ENCODE assay signal across 1 cellular context in the genomic region with DNA sequence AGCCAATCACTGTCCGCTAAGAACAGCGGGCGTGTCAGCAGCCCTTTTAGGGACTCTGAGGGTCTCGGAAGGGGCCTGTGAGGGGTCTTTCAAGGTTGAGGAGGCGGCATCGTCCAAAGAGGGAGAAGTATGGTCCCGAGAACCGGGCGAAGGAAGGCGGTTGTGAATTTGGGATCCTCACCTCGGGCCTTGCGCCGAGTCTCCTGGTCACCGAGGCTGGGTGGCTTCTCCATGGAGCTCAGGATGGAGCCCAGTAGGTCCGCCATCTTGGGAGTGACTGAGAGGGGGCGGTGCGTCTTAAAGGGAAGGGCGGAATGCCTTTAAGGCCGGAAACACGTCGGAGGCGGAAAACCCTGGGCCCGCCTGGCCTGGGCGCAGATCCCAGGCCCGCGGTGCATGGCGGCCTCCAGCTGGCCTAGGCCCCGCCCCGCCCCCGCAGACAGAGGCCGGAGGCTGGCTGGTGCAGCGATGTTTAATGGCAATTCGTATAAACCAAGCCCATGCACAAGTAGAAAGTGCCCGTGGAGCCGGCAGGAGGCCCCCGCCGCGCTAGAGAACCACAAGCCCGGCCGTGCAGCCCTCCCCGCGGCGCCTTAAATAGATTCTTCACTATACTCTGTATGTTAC.
TF ChIP-seq lines count a peak whose summit lies in the region.

SPAG7 (minus strand) TSS at position 279 of the 627 bp plus-strand sequence; CDS start at position 266, 13 bp downstream.

TF ChIP-seq in K562, 482 proteins besides CTCF, POLR2A, EP300 and RAD21 (continued from another document):
- no peak for TF ChIP-seq FOXA3 (CRISPR knock-in tag; conservative IDR thresholded peaks at IDR 0.05 in 1 of 2, IDR thresholded peaks at IDR 0.05 in 1 of 2)
- no peak for TF ChIP-seq SMARCC2 (IDR thresholded peaks at IDR 0.05; ENCODE audit: low read depth)
- TF ChIP-seq MTA3 (IDR thresholded peaks at IDR 0.05; ENCODE audit: borderline replicate concordance), result no peak; the same call in 1 of the 2 replicates
- TF ChIP-seq ARID1B (IDR thresholded peaks at IDR 0.05), result no peak; the same call in 1 of the 2 replicates
- no peak for TF ChIP-seq LEF1 (IDR thresholded peaks at IDR 0.05)
- TF ChIP-seq KLF16 (IDR thresholded peaks at IDR 0.05), result no peak
- TF ChIP-seq, protein P1, sequence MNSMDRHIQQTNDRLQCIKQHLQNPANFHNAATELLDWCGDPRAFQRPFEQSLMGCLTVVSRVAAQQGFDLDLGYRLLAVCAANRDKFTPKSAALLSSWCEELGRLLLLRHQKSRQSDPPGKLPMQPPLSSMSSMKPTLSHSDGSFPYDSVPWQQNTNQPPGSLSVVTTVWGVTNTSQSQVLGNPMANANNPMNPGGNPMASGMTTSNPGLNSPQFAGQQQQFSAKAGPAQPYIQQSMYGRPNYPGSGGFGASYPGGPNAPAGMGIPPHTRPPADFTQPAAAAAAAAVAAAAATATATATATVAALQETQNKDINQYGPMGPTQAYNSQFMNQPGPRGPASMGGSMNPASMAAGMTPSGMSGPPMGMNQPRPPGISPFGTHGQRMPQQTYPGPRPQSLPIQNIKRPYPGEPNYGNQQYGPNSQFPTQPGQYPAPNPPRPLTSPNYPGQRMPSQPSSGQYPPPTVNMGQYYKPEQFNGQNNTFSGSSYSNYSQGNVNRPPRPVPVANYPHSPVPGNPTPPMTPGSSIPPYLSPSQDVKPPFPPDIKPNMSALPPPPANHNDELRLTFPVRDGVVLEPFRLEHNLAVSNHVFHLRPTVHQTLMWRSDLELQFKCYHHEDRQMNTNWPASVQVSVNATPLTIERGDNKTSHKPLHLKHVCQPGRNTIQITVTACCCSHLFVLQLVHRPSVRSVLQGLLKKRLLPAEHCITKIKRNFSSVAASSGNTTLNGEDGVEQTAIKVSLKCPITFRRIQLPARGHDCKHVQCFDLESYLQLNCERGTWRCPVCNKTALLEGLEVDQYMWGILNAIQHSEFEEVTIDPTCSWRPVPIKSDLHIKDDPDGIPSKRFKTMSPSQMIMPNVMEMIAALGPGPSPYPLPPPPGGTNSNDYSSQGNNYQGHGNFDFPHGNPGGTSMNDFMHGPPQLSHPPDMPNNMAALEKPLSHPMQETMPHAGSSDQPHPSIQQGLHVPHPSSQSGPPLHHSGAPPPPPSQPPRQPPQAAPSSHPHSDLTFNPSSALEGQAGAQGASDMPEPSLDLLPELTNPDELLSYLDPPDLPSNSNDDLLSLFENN (IDR thresholded peaks at IDR 0.05; ENCODE audit: low read depth in 2 of 2, low read length in 2 of 2), result no peak
- no peak for TF ChIP-seq MITF (IDR thresholded peaks at IDR 0.05)
- TF ChIP-seq PRMT5 (CRISPR knock-in tag; IDR thresholded peaks at IDR 0.05), result no peak
- no peak for TF ChIP-seq MAFK (IDR thresholded peaks at IDR 0.05; ENCODE audit: low read length)
- no peak for TF ChIP-seq BRD4 (IDR thresholded peaks at IDR 0.05)
- TF ChIP-seq TAF7 (tag; IDR thresholded peaks at IDR 0.05), result no peak; the same call in 1 of the 2 replicates
- no peak for TF ChIP-seq ZNF41 (CRISPR knock-in tag; conservative IDR thresholded peaks at IDR 0.05)
- peak; percentile 33 for TF ChIP-seq MEIS2 (IDR thresholded peaks at IDR 0.05; ENCODE audit: partially characterized antibody)
- no peak for TF ChIP-seq SNIP1 (IDR thresholded peaks at IDR 0.05; ENCODE audit: low read depth)
- no peak for TF ChIP-seq ZNF717 (CRISPR knock-in tag; IDR thresholded peaks at IDR 0.05)
- TF ChIP-seq ASH1L (IDR thresholded peaks at IDR 0.05; ENCODE audit: borderline replicate concordance, low read depth, partially characterized antibody), result no peak
- TF ChIP-seq ZNF133 (CRISPR knock-in tag; IDR thresholded peaks at IDR 0.05), result no peak
- no peak for TF ChIP-seq ZNF431 (CRISPR knock-in tag; IDR thresholded peaks at IDR 0.05)
- peak; percentile 79 for TF ChIP-seq TAF9B (IDR thresholded peaks at IDR 0.05; ENCODE audit: partially characterized antibody)
- TF ChIP-seq, protein P2, sequence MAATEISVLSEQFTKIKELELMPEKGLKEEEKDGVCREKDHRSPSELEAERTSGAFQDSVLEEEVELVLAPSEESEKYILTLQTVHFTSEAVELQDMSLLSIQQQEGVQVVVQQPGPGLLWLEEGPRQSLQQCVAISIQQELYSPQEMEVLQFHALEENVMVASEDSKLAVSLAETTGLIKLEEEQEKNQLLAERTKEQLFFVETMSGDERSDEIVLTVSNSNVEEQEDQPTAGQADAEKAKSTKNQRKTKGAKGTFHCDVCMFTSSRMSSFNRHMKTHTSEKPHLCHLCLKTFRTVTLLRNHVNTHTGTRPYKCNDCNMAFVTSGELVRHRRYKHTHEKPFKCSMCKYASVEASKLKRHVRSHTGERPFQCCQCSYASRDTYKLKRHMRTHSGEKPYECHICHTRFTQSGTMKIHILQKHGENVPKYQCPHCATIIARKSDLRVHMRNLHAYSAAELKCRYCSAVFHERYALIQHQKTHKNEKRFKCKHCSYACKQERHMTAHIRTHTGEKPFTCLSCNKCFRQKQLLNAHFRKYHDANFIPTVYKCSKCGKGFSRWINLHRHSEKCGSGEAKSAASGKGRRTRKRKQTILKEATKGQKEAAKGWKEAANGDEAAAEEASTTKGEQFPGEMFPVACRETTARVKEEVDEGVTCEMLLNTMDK (IDR thresholded peaks at IDR 0.05; ENCODE audit: borderline replicate concordance, insufficient read depth, low read depth, low read length, poor library complexity, severe bottlenecking), result no peak
- TF ChIP-seq FOXK1 (CRISPR knock-in tag; IDR thresholded peaks at IDR 0.05; ENCODE audit: borderline replicate concordance), result peak; percentile 83; the same call in 1 of the 2 replicates
- TF ChIP-seq SRSF9 (IDR thresholded peaks at IDR 0.05; ENCODE audit: borderline replicate concordance, low read depth, low read length), result no peak
- TF ChIP-seq ZBTB40 (IDR thresholded peaks at IDR 0.05), result 0 out of 2 replicates have a peak, but pooled peaks have one; percentile 4
- TF ChIP-seq ZBTB40 (CRISPR knock-in tag; IDR thresholded peaks at IDR 0.05), result no peak
- TF ChIP-seq MCM2 (IDR thresholded peaks at IDR 0.05; ENCODE audit: low read depth), result no peak
